In genomic region chr10:124149143-124149542, GRCh38 we compare ENCODE assay signal across 29 cellular contexts. TPM values are rescaled to one million over a fixed set of nuclear protein-coding genes. Genes with fewer than 3 reads are reported as not detected.
DNase-seq lines count a peak whose midpoint lies in the region; ATAC-seq, FAIRE-seq and TF ChIP-seq lines count a peak whose summit lies in the region.
"Had no signal": no experiment of that assay in that cellular context is flagged by ENCODE, and none has a peak within 500 bp of the region (broad histone marks: within the 10 kb centered on the region; RNA-seq: fewer than 3 reads in every experiment).

No MANE protein-coding gene starts in this region.

- H3K9me3 ChIP-seq in BLaER1 (no peaks in the 10 kb centered on the region), HEK293 (ENCODE audit: control insufficient read depth, insufficient read depth, low read depth, low read length) (no peaks in the 10 kb centered on the region), astrocyte (ENCODE audit: insufficient read depth, low read depth, low read length) (no peaks in the 10 kb centered on the region), neural progenitor cell (ENCODE audit: low read depth) (no peaks in the 10 kb centered on the region)
- H3K9me3 ChIP-seq: adrenal gland, left ventricle myocardium inferior, right lobe of liver, suprapubic skin had no signal

- H3K4me2 ChIP-seq in BLaER1: peak overlapping the region; percentile 89
- peak overlapping the region; percentile 71 for H3K4me2 ChIP-seq in astrocyte (ENCODE audit: low read length)
- H3K4me2 ChIP-seq in neural progenitor cell: peak overlapping the region; percentile 67

- H3K27me3 Mint-ChIP-seq in astrocyte (ENCODE audit: low read depth, unreplicated experiment) (peaks cover 6% of the 10 kb centered on the region), neural progenitor cell (ENCODE audit: insufficient read depth, low read depth) (peaks cover 5% of the 10 kb centered on the region)
- H3K27me3 Mint-ChIP-seq: stimulated activated naive B cell treated with anti-CD40 and anti-IgM and Interleukin-4, amounts not matched to agents 10 μg/mL and 1 μg/mL and 100 μg/mL, for 72 hours had no signal

- no peaks in the 10 kb centered on the region for H3K27me3 ChIP-seq in BLaER1
- peaks cover 4% of the 10 kb centered on the region for H3K27me3 ChIP-seq in astrocyte (ENCODE audit: insufficient read depth, low read length)
- no peaks in the 10 kb centered on the region for H3K27me3 ChIP-seq in neural progenitor cell
- H3K27me3 ChIP-seq: adrenal gland, brain microvascular endothelial cell, right lobe of liver, suprapubic skin had no signal

- H3K4me1 ChIP-seq in BLaER1 (peaks cover 92% of the 10 kb centered on the region), HEK293 (ENCODE audit: control insufficient read depth, insufficient read depth, low read length) (no peaks in the 10 kb centered on the region; the same call in 1 of the 2 replicates), astrocyte (ENCODE audit: insufficient read depth, low read length) (peaks cover 24% of the 10 kb centered on the region), neural progenitor cell (peaks cover 45% of the 10 kb centered on the region)

- FAIRE-seq in astrocyte (lab: Jason Lieb, UNC): no peak
- FAIRE-seq: endothelial cell of umbilical vein, islet of Langerhans had no signal

- CTCF ChIA-PET in HEK293 (lab: Yijun Ruan, JAX): interaction anchor here (0.5 kb wide), 1 partner anchor 277 kb away, joined by 3 read pairs; no protein-coding TSS in a partner anchor

- H4K20me1 ChIP-seq in BLaER1: no peaks in the 10 kb centered on the region
- H4K20me1 ChIP-seq in astrocyte (ENCODE audit: insufficient read depth, low read length): no peaks in the 10 kb centered on the region
- H4K20me1 ChIP-seq in neural progenitor cell (ENCODE audit: low read depth): no peaks in the 10 kb centered on the region

- no peak overlapping the region for H3K4me3 ChIP-seq in BLaER1
- H3K4me3 ChIP-seq in HEK293 (ENCODE audit: low read depth, low read length): no peak overlapping the region
- H3K4me3 ChIP-seq in astrocyte (ENCODE audit: insufficient read depth, low read depth, low read length): no peak overlapping the region
- H3K4me3 ChIP-seq in neural progenitor cell: peak overlapping the region; percentile 13
- H3K4me3 ChIP-seq: adrenal gland, left ventricle myocardium inferior, right lobe of liver, suprapubic skin had no signal

- TF ChIP-seq CTCF in HEK293 (tag by site-specific recombination; IDR thresholded peaks at IDR 0.05): no peak
- TF ChIP-seq CTCF in astrocyte (IDR thresholded peaks at IDR 0.05; ENCODE audit: insufficient read depth, low read depth, low read length): no peak
- TF ChIP-seq CTCF in neural progenitor cell (IDR thresholded peaks at IDR 0.05): no peak

- H3K9ac ChIP-seq in BLaER1 (peak overlapping the region; percentile 47; the same call in 1 of the 2 replicates), astrocyte (ENCODE audit: low read length) (no peak overlapping the region), neural progenitor cell (no peak overlapping the region)
- H3K9ac ChIP-seq: parathyroid adenoma had no signal

- peaks cover 23% of the 10 kb centered on the region for H3K4me1 Mint-ChIP-seq in astrocyte (ENCODE audit: low read depth, unreplicated experiment)
- H3K4me1 Mint-ChIP-seq in neural progenitor cell: peaks cover 26% of the 10 kb centered on the region

- peaks cover 24% of the 10 kb centered on the region for H3F3A ChIP-seq in neural progenitor cell (ENCODE audit: low read depth)

- H3K9me3 Mint-ChIP-seq in astrocyte (ENCODE audit: unreplicated experiment): no peaks in the 10 kb centered on the region
- H3K9me3 Mint-ChIP-seq in neural progenitor cell: no peaks in the 10 kb centered on the region
- H3K9me3 Mint-ChIP-seq: activated T-cell treated with anti-CD3 and anti-CD28 coated beads, Interleukin-2, amount 50 U/mL, for 24 hours; natural killer cell; stimulated activated naive B cell treated with anti-CD40 and anti-IgM and Interleukin-4, amounts not matched to agents 10 μg/mL and 1 μg/mL and 100 μg/mL, for 72 hours had no signal

- H3K4me3 Mint-ChIP-seq in astrocyte (ENCODE audit: unreplicated experiment) (no peak overlapping the region), neural progenitor cell (no peak overlapping the region)
- H3K4me3 Mint-ChIP-seq: activated T-cell treated with anti-CD3 and anti-CD28 coated beads, Interleukin-2, amount 50 U/mL, for 24 hours; natural killer cell; stimulated activated naive B cell treated with anti-CD40 and anti-IgM and Interleukin-4, amounts not matched to agents 10 μg/mL and 1 μg/mL and 100 μg/mL, for 72 hours had no signal

- DNase-seq in astrocyte (ENCODE audit: low read depth) (no peak), neural progenitor cell (ENCODE audit: low spot score) (peak; percentile 52), HUDEP-2 (lab: John Stamatoyannopoulos, UW; ENCODE audit: unreplicated experiment in 76 of 76) (no peak)
- DNase-seq: activated CD4-positive, alpha-beta T cell treated with anti-CD3 and anti-CD28 coated beads for 48 hours; activated T-cell treated with anti-CD3 and anti-CD28 coated beads, Interleukin-2, amount 50 U/mL, for 24 hours; adrenal gland; brain microvascular endothelial cell; Calu3; GOT3; left ventricle myocardium inferior; midbrain; natural killer cell; NK-92 treated with Interleukin-12 subunit alpha and Interleukin-12 subunit beta, amount 100 ng/mL, for 24 hours; right lobe of liver; SIG-M5; stimulated activated CD4-positive, alpha-beta T cell treated with anti-CD3 and anti-CD28 coated beads, Interleukin-15, amount 100 ng/mL, for 24 hours; stimulated activated naive B cell treated with anti-CD40 and anti-IgM and Interleukin-4, amounts not matched to agents 10 μg/mL and 1 μg/mL and 100 μg/mL, for 72 hours; T1000; WERI-Rb-1 had no signal

- no peaks in the 10 kb centered on the region for H3K36me3 ChIP-seq in BLaER1
- H3K36me3 ChIP-seq in HEK293 (ENCODE audit: control insufficient read depth in 2 of 2, insufficient read depth in 1 of 2, low read length in 2 of 2): no peaks in the 10 kb centered on the region
- no peaks in the 10 kb centered on the region for H3K36me3 ChIP-seq in astrocyte (ENCODE audit: insufficient read depth, low read length)
- H3K36me3 ChIP-seq in neural progenitor cell: no peaks in the 10 kb centered on the region
- H3K36me3 ChIP-seq: adrenal gland, brain microvascular endothelial cell, left ventricle myocardium inferior, right lobe of liver, suprapubic skin, WERI-Rb-1 had no signal

- peak overlapping the region; percentile 14 for H2AFZ ChIP-seq in astrocyte (ENCODE audit: low read depth, low read length)
- no peak overlapping the region for H2AFZ ChIP-seq in neural progenitor cell (replicated peaks)
- H2AFZ ChIP-seq: parathyroid adenoma had no signal

- POLR2A ChIA-PET in HEK293 (lab: Yijun Ruan, JAX): no interaction called here

- ATAC-seq in GM21360 (IDR thresholded peaks at IDR 0.05; ENCODE audit: unreplicated experiment): no peak
- ATAC-seq in GM18498 (IDR thresholded peaks at IDR 0.05; ENCODE audit: unreplicated experiment): no peak
- ATAC-seq in GM18502 (IDR thresholded peaks at IDR 0.05; ENCODE audit: poor library complexity, unreplicated experiment): no peak
- ATAC-seq: natural killer cell, right lobe of liver had no signal

- H3K36me3 Mint-ChIP-seq in astrocyte (ENCODE audit: low read depth, unreplicated experiment): no peaks in the 10 kb centered on the region
- no peaks in the 10 kb centered on the region for H3K36me3 Mint-ChIP-seq in neural progenitor cell
- H3K36me3 Mint-ChIP-seq: natural killer cell; stimulated activated naive B cell treated with anti-CD40 and anti-IgM and Interleukin-4, amounts not matched to agents 10 μg/mL and 1 μg/mL and 100 μg/mL, for 72 hours had no signal

- no peaks in the 10 kb centered on the region for H3K79me2 ChIP-seq in astrocyte (ENCODE audit: insufficient read depth, low read length)
- no peaks in the 10 kb centered on the region for H3K79me2 ChIP-seq in neural progenitor cell (ENCODE audit: low read depth)
- H3K79me2 ChIP-seq: parathyroid adenoma had no signal

- peak overlapping the region; percentile 30 for H3K27ac Mint-ChIP-seq in astrocyte (ENCODE audit: unreplicated experiment)
- no peak overlapping the region for H3K27ac Mint-ChIP-seq in neural progenitor cell
- H3K27ac Mint-ChIP-seq: activated T-cell treated with anti-CD3 and anti-CD28 coated beads, Interleukin-2, amount 50 U/mL, for 24 hours; natural killer cell; stimulated activated naive B cell treated with anti-CD40 and anti-IgM and Interleukin-4, amounts not matched to agents 10 μg/mL and 1 μg/mL and 100 μg/mL, for 72 hours had no signal

- H3K27ac ChIP-seq in BLaER1: peak overlapping the region; percentile 71; the same call in 1 of the 2 replicates
- H3K27ac ChIP-seq in HEK293 (ENCODE audit: extremely low read depth, low read depth, low read length): no peak overlapping the region
- H3K27ac ChIP-seq in astrocyte (ENCODE audit: low read depth, low read length): no peak overlapping the region
- H3K27ac ChIP-seq in neural progenitor cell: peak overlapping the region; percentile 64
- H3K27ac ChIP-seq: adrenal gland, brain microvascular endothelial cell, C4-2B, parathyroid adenoma, right lobe of liver, suprapubic skin, WERI-Rb-1 had no signal

TF ChIP-seq in HEK293, 187 proteins besides CTCF, POLR2A, EP300 and RAD21:
- 0 out of 2 replicates have a peak, but pooled peaks have one; percentile 13 for TF ChIP-seq SCRT2 (tag by site-specific recombination; IDR thresholded peaks at IDR 0.05)
- TF ChIP-seq ZNF362 (tag by site-specific recombination; IDR thresholded peaks at IDR 0.05): no peak

RNA-seq across cellular contexts. Expression of gene CHST15, which starts 55.7 kb away (rescaled TPM):
- total RNA-seq in astrocyte: 20.6 and 21.2 TPM in 2 replicates
- total RNA-seq in neural progenitor cell (ENCODE audit: low replicate concordance): 0.54 and 0.59 TPM in 2 replicates

Comparison
In these comparisons a context has a peak if more than half of its experiments do, and no peak if none do; other contexts are left out.
1. H3K27ac ChIP-seq: peak in BLaER1 (single experiment) and neural progenitor cell (single experiment); none in HEK293 (single experiment) and astrocyte (single experiment).
2. RNA of gene CHST15, which starts 55.7 kb away (total RNA-seq): 20.6 to 21.2 TPM in astrocyte; 0.54 to 0.59 TPM in neural progenitor cell; every median in the first group is over 10 times any median in the second.
3. Peak in every context shown above with its lines, with median percentiles within 50 percentile points of each other: H3K4me2 ChIP-seq.